11 cellular contexts compared by ENCODE assay signal in the genomic region with DNA sequence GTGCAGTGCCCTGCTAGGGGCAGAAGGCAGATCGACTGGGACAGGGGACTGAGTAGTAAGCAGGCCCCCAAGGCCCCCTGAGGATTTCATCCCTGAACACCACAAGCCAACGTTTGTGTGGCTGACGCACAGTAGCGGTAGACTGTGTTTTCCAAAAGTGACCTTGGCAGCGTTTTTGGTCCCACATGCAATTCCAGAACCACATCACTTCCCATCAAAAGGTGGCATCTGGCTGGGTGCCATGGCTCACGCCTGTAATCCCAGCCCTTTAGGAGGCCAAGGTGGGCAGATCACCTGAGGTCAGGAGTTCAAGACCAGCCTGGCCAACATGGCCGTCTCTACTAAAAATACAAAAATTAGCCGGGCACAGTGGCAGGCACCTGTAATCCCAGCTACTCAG. TPM values are rescaled to one million over a fixed set of nuclear protein-coding genes. Genes with fewer than 3 reads are reported as not detected.
DNase-seq lines count a peak whose midpoint lies in the region; ATAC-seq and TF ChIP-seq lines count a peak whose summit lies in the region.
"Not testable (repeated sequence)": the region's sequence is repeated elsewhere in the genome, so short reads cannot be mapped to it uniquely, and the experiment has no call there.
"Had no signal": no experiment of that assay in that cellular context is flagged by ENCODE, and none has a peak within 500 bp of the region (broad histone marks: within the 10 kb centered on the region; RNA-seq: fewer than 3 reads in every experiment).

No MANE protein-coding gene starts in this region.

- peak overlapping the region in 1 of 2 donors; percentile 28 for H3K9ac ChIP-seq in liver (ENCODE audit: low read depth in 1 of 2, low read length in 2 of 2)

- peak overlapping the region; percentile 75 to 82 for H3K27ac ChIP-seq in liver (ENCODE audit: low read depth in 1 of 2, low read length in 2 of 2)

- intact Hi-C loops in posterior vena cava (cut with DNase I): not testable (repeated sequence)

- not testable (repeated sequence) for H3K27me3 Mint-ChIP-seq in chondrocyte (ENCODE audit: low read depth)

- H3K27me3 ChIP-seq in liver (ENCODE audit: control insufficient read depth in 4 of 4, insufficient read depth in 4 of 4, low read length in 3 of 4): not testable (repeated sequence)

- peaks cover 13 to 59% (median 41%) of the 10 kb centered on the region in 4 donors for H3K4me1 ChIP-seq in liver (ENCODE audit: control insufficient read depth in 4 of 4, insufficient read depth in 4 of 4, low read length in 3 of 4)

- not testable (repeated sequence) for H3K4me3 Mint-ChIP-seq in chondrocyte (ENCODE audit: unreplicated experiment)

- TF ChIP-seq CTCF in chondrocyte (IDR thresholded peaks at IDR 0.05); liver (IDR thresholded peaks at IDR 0.05; ENCODE audit: low read depth, low read length, missing input control): not testable (repeated sequence)

- H3K4me3 ChIP-seq in liver (ENCODE audit: low read depth in 1 of 3, low read length in 3 of 3): not testable (repeated sequence)

- not testable (repeated sequence) for H3K36me3 ChIP-seq in liver (ENCODE audit: control insufficient read depth in 4 of 4, insufficient read depth in 3 of 4, low read depth in 1 of 4, low read length in 3 of 4)

- H3K36me3 Mint-ChIP-seq in chondrocyte (ENCODE audit: low read depth): not testable (repeated sequence)

- not testable (repeated sequence) for H3K27ac Mint-ChIP-seq in chondrocyte (ENCODE audit: unreplicated experiment)

- not testable (repeated sequence) for TF ChIP-seq RAD21 in liver (IDR thresholded peaks at IDR 0.05)

- DNase-seq in chondrocyte (ENCODE audit: low spot score): peak; percentile 54
- DNase-seq in left lobe of liver (ENCODE audit: low spot score): peak; percentile 81
- DNase-seq in posterior vena cava (ENCODE audit: low spot score): peak; percentile 56

- not testable (repeated sequence) for H3K4me1 Mint-ChIP-seq in chondrocyte (ENCODE audit: low read depth)

- 40% methylated on average over 8 of the region's 8 CpGs for WGBS in liver

- not testable (repeated sequence) for H3K9me3 Mint-ChIP-seq in chondrocyte (ENCODE audit: low read depth)

- ATAC-seq in left lobe of liver: peak; percentile 45

- not testable (repeated sequence) for H3K9me3 ChIP-seq in liver (ENCODE audit: control insufficient read depth in 4 of 4, low read length in 3 of 4)

TF ChIP-seq in liver, 16 proteins besides CTCF, POLR2A, EP300 and RAD21:
- TF ChIP-seq RXRA (IDR thresholded peaks at IDR 0.05) (peak; percentile 81 to 85), HNF4A (conservative IDR thresholded peaks at IDR 0.05) (peak; percentile 47 to 61), YY1 (IDR thresholded peaks at IDR 0.05) (peak; percentile 58), SP1 (IDR thresholded peaks at IDR 0.05) (peak; percentile 53), GABPA (IDR thresholded peaks at IDR 0.05 in 1 of 2, conservative IDR thresholded peaks at IDR 0.05 in 1 of 2) (peak in 1 of 2 donors; percentile 30)
- TF ChIP-seq, protein P1, sequence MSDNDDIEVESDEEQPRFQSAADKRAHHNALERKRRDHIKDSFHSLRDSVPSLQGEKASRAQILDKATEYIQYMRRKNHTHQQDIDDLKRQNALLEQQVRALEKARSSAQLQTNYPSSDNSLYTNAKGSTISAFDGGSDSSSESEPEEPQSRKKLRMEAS (IDR thresholded peaks at IDR 0.05): peak; percentile 45

RNA-seq across cellular contexts. Expression of a gene that starts 5.4 kb away (rescaled TPM):
- 61.5 to 72.1 TPM (median 62.3 TPM) in 3 replicates for total RNA-seq in chondrocyte
- total RNA-seq in left lobe of liver: 99.9 TPM
- 100 to 1,000 TPM in 1 of 2 donors, 10 to 100 TPM in 1; 20.5 to 117 TPM for total RNA-seq in liver
- 10 to 100 TPM; 11.8 to 39.7 TPM for polyA plus RNA-seq in liver
- 10 to 100 TPM; 47.4 to 53.1 TPM for total RNA-seq in posterior vena cava

RNA-seq across cellular contexts. Expression of a gene that starts 34.1 kb away (rescaled TPM):
- not detected in 3 replicates for total RNA-seq in chondrocyte
- total RNA-seq in left lobe of liver: 2,337 TPM
- total RNA-seq in liver: 100 to 1,000 TPM in 1 of 2 donors, 10 to 100 TPM in 1; 99.5 to 952 TPM
- 1,000 to 10,000 TPM; 1,348 to 2,721 TPM for polyA plus RNA-seq in liver
- total RNA-seq in posterior vena cava: 1 to 10 TPM in 1 of 2 donors, under 1 TPM in 1; 0.33 to 1.2 TPM
- total RNA-seq: A673; CD4-positive, alpha-beta memory T cell; CD4-positive, CD25-positive, alpha-beta regulatory T cell; CD8-positive, alpha-beta memory T cell; G401 had no signal
- polyA plus RNA-seq: AG04450; CD14-positive monocyte; CD4-positive, alpha-beta memory T cell; CD4-positive, CD25-positive, alpha-beta regulatory T cell; CD8-positive, alpha-beta memory T cell had no signal

RNA-seq across cellular contexts. Expression of a gene that starts 39.6 kb away (rescaled TPM):
- total RNA-seq in chondrocyte (9.6 to 13.1 TPM (median 11.8 TPM) in 3 replicates), left lobe of liver (7.7 TPM), liver (1 to 10 TPM; 8.5 to 8.6 TPM), posterior vena cava (10 to 100 TPM in 1 of 2 donors, 1 to 10 TPM in 1; 9.2 to 10.7 TPM)
- 1 to 10 TPM; 4.6 to 5.3 TPM for polyA plus RNA-seq in liver

Comparison
In these comparisons a context has a peak if more than half of its experiments do, and no peak if none do; other contexts are left out.
1. RNA of a gene that starts 34.1 kb away (total RNA-seq): 2,337 TPM in left lobe of liver (single experiment) and 99.5 to 952 TPM in liver; 0.33 to 1.2 TPM in posterior vena cava and not detected in chondrocyte; every median in the first group is over 10 times any median in the second.
2. Peak in every context shown above with its lines, with median percentiles within 50 percentile points of each other: DNase-seq.